Comparison of ENCODE assay signal across 29 cellular contexts in the genomic region with DNA sequence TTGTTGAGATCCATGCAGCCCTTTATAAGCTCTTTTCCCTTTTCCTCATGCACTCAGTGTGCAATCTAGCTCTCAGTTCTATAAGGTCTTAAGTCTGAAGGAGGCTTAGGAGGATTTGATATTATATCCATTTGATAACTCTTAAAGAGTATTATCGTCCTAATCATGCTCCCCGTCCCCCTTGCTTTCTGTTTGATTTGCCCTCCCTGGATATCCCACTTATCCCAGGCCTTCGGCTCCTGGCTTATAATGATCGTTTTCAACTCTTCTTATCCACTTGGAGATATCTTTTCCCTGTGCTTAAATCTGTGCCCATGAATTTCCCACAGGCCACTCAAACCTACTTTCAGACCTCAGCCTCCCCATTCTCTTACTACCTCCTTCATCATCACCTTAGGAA.
"Had no signal": no experiment of that assay in that cellular context is flagged by ENCODE, and none has a peak within 500 bp of the region (broad histone marks: within the 10 kb centered on the region; RNA-seq: fewer than 3 reads in every experiment).

No MANE protein-coding gene starts in this region.

- FAIRE-seq: colon had no signal

- ATAC-seq: activated CD4-positive, CD25-positive, alpha-beta regulatory T cell treated with anti-CD3 and anti-CD28 coated beads, Interleukin-2, amount 50 U/mL, for 24 hours; activated CD8-positive, alpha-beta T cell treated with anti-CD3 and anti-CD28 coated beads for 36 hours; activated naive CD8-positive, alpha-beta T cell treated with anti-CD3 and anti-CD28 coated beads, Interleukin-2, amount 50 U/mL, for 24 hours; activated T-cell treated with anti-CD3 and anti-CD28 coated beads, Interleukin-2, amount 50 U/mL, for 4 hours; body of pancreas; effector memory CD8-positive, alpha-beta T cell; foreskin keratinocyte; gastrocnemius medialis; heart left ventricle; T-helper 17 cell had no signal

- H3K9me3 ChIP-seq: adrenal gland, body of pancreas, esophagus muscularis mucosa, gastrocnemius medialis, heart left ventricle had no signal

- DNase-seq: activated B cell treated with CpG ODN at 0.5 μM for 24 hours; activated CD4-positive, alpha-beta T cell treated with anti-CD3 and anti-CD28 coated beads for 48 hours; activated CD4-positive, alpha-beta T cell treated with anti-CD3 and anti-CD28 coated beads, Interleukin-2, amount 50 U/mL, for 1 hour; activated CD4-positive, alpha-beta T cell treated with anti-CD3 and anti-CD28 coated beads, Interleukin-2, amount 50 U/mL, for 48 hours; activated CD8-positive, alpha-beta memory T cell treated with anti-CD3 and anti-CD28 coated beads for 24 hours; activated CD8-positive, alpha-beta T cell treated with anti-CD3 and anti-CD28 coated beads for 36 hours; activated effector memory CD4-positive, alpha-beta T cell treated with anti-CD3 and anti-CD28 coated beads, Interleukin-2, amount 50 U/mL, for 16 hours; activated naive CD4-positive, alpha-beta T cell treated with anti-CD3 and anti-CD28 coated beads for 36 hours; activated naive CD8-positive, alpha-beta T cell treated with anti-CD3 and anti-CD28 coated beads for 36 hours; activated naive CD8-positive, alpha-beta T cell treated with anti-CD3 and anti-CD28 coated beads, Interleukin-2, amount 50 U/mL, for 24 hours; activated T-cell treated with anti-CD3 and anti-CD28 coated beads, Interleukin-2, amount 50 U/mL, for 4 hours; adrenal gland; amygdala; aorta; body of pancreas; caudate nucleus; cortex of kidney; dermis blood vessel endothelial cell; effector CD4-positive, alpha-beta T cell; effector memory CD8-positive, alpha-beta T cell; erythroblast; foreskin keratinocyte; gastrocnemius medialis; glutamatergic neuron; heart left ventricle; T-helper 17 cell had no signal

- H3K4me3 ChIP-seq: adrenal gland, body of pancreas, esophagus muscularis mucosa, gastrocnemius medialis, heart left ventricle had no signal

- H3K27me3 ChIP-seq: adrenal gland, body of pancreas, esophagus muscularis mucosa, foreskin keratinocyte, gastrocnemius medialis, heart left ventricle had no signal

- H3K27ac ChIP-seq: adrenal gland, body of pancreas, esophagus muscularis mucosa, foreskin keratinocyte, gastrocnemius medialis, heart left ventricle had no signal

- H3K36me3 ChIP-seq: adrenal gland, esophagus muscularis mucosa, gastrocnemius medialis, heart left ventricle had no signal

- H3K4me1 ChIP-seq: adrenal gland, body of pancreas, foreskin keratinocyte, gastrocnemius medialis, heart left ventricle had no signal
